Comparison of ENCODE assay signal across 24 cellular contexts in genomic region chr5:143425835-143426234, GRCh38. TPM values are rescaled to one million over a fixed set of nuclear protein-coding genes. Genes with fewer than 3 reads are reported as not detected.
"Had no signal": no experiment of that assay in that cellular context is flagged by ENCODE, and none has a peak within 500 bp of the region (broad histone marks: within the 10 kb centered on the region; RNA-seq: fewer than 3 reads in every experiment).

No MANE protein-coding gene starts in this region.

- H3K27me3 ChIP-seq: MG63 had no signal

- DNase-seq: KBM-7, MG63, NCI-H1092, NCI-H1105 treated with DMSO at 0.1 percent for 48 hours, NCI-H1417 treated with DMSO at 0.1 percent for 48 hours, NCI-H146, NCI-H1694 treated with DMSO at 0.1 percent for 48 hours, NCI-H1930, NCI-H2081 treated with DMSO at 0.1 percent for 48 hours, NCI-H2171, NCI-H226, NCI-H446, NCI-H510A, NCI-H524 treated with DMSO at 0.1 percent for 48 hours, NCI-H69, NCI-H774, PC-3, SHP77, SK-N-SH, SW 1271, T-cell had no signal

- H3K9me3 ChIP-seq: SK-N-SH had no signal

- H3K27ac Mint-ChIP-seq: T-cell had no signal

- H3K9me3 Mint-ChIP-seq: T-cell had no signal

- H3K36me3 ChIP-seq: MG63 had no signal

- ATAC-seq: Panc1, PC-3, T-cell had no signal

- H3K27ac ChIP-seq: RWPE1 had no signal

- H3K9me2 ChIP-seq: SK-N-SH had no signal

- H3K4me2 ChIP-seq: SK-N-SH had no signal

- H3K9ac ChIP-seq: SK-N-SH had no signal

- H3K27me3 Mint-ChIP-seq: T-cell had no signal

- H3K4me3 ChIP-seq: MG63 had no signal

- H3K4me3 Mint-ChIP-seq: T-cell had no signal

RNA-seq across cellular contexts. Expression of gene NR3C1, which starts 22.3 kb away (rescaled TPM):
- total RNA-seq: HT-29 had no signal
